ENCODE assay signal across 8 cellular contexts in genomic region chr9:98998441-98999151, GRCh38. TPM values are rescaled to one million over a fixed set of nuclear protein-coding genes. Genes with fewer than 3 reads are reported as not detected.
DNase-seq lines count a peak whose midpoint lies in the region; ATAC-seq and TF ChIP-seq lines count a peak whose summit lies in the region.

No MANE protein-coding gene starts in this region.

- peak; percentile 72 for TF ChIP-seq CTCF in CD4-positive, alpha-beta T cell (IDR thresholded peaks at IDR 0.05)

- H3K27me3 Mint-ChIP-seq in CD4-positive, alpha-beta T cell: no peaks in the 10 kb centered on the region

- no peaks in the 10 kb centered on the region for H3K9me3 ChIP-seq in CD4-positive, alpha-beta T cell (ENCODE audit: control insufficient read depth, low read length)
- no peaks in the 10 kb centered on the region for H3K9me3 ChIP-seq in esophagus (ENCODE audit: control insufficient read depth in 2 of 2, insufficient read depth in 1 of 2, low read depth in 1 of 2, low read length in 1 of 2)

- WGBS in esophagus, 2 donors: 20 to 21% methylated on average over 19 of the region's 19 CpGs

- H3K27me3 ChIP-seq in CD4-positive, alpha-beta T cell (ENCODE audit: control insufficient read depth, insufficient read depth, low read length): no peaks in the 10 kb centered on the region
- H3K27me3 ChIP-seq in esophagus (ENCODE audit: control insufficient read depth in 1 of 2, insufficient read depth in 2 of 2, low read length in 2 of 2): no peaks in the 10 kb centered on the region

- H3K4me1 Mint-ChIP-seq in CD4-positive, alpha-beta T cell (ENCODE audit: low read depth): peaks cover 26% of the 10 kb centered on the region
- peaks cover 31% of the 10 kb centered on the region for H3K4me1 Mint-ChIP-seq in stimulated activated effector memory CD8-positive, alpha-beta T cell treated with anti-CD3 and anti-CD28 coated beads, Interleukin-12 subunit alpha, Interleukin-12 subunit beta, amount 100 ng/mL, for 72 hours

- H3K36me3 ChIP-seq in esophagus (ENCODE audit: control insufficient read depth in 2 of 2, insufficient read depth in 2 of 2, low read length in 1 of 2): no peaks in the 10 kb centered on the region

- H3K27ac Mint-ChIP-seq in CD4-positive, alpha-beta T cell: no peak overlapping the region
- no peak overlapping the region for H3K27ac Mint-ChIP-seq in stimulated activated effector memory CD8-positive, alpha-beta T cell treated with anti-CD3 and anti-CD28 coated beads, Interleukin-12 subunit alpha, Interleukin-12 subunit beta, amount 100 ng/mL, for 72 hours

- no peak overlapping the region for H3K4me3 ChIP-seq in esophagus (ENCODE audit: low read depth in 1 of 2, low read length in 2 of 2)

- H3K4me1 ChIP-seq in esophagus (ENCODE audit: control insufficient read depth in 2 of 2, insufficient read depth in 2 of 2, low read length in 1 of 2): peaks cover 3 to 5% of the 10 kb centered on the region in 2 donors

- no peaks in the 10 kb centered on the region for H3K36me3 Mint-ChIP-seq in CD4-positive, alpha-beta T cell (ENCODE audit: low read depth)
- H3K36me3 Mint-ChIP-seq in stimulated activated effector memory CD8-positive, alpha-beta T cell treated with anti-CD3 and anti-CD28 coated beads, Interleukin-12 subunit alpha, Interleukin-12 subunit beta, amount 100 ng/mL, for 72 hours: no peaks in the 10 kb centered on the region

- peak; percentile 46 for ATAC-seq in CD4-positive, alpha-beta T cell (ENCODE audit: poor library complexity)
- peak; percentile 52 for ATAC-seq in GM21367 (IDR thresholded peaks at IDR 0.05; ENCODE audit: unreplicated experiment)
- peak; percentile 67 for ATAC-seq in stimulated activated effector memory CD8-positive, alpha-beta T cell treated with anti-CD3 and anti-CD28 coated beads, Interleukin-12 subunit alpha, Interleukin-12 subunit beta, amount 100 ng/mL, for 72 hours

- no peaks in the 10 kb centered on the region for H3K9me3 Mint-ChIP-seq in CD4-positive, alpha-beta T cell
- no peaks in the 10 kb centered on the region for H3K9me3 Mint-ChIP-seq in stimulated activated effector memory CD8-positive, alpha-beta T cell treated with anti-CD3 and anti-CD28 coated beads, Interleukin-12 subunit alpha, Interleukin-12 subunit beta, amount 100 ng/mL, for 72 hours

- POLR2A ChIA-PET in CD4-positive, alpha-beta T cell (lab: Charles Lee): interaction anchor here (1.5 kb wide), 1 partner anchor 143 kb away, joined by 5 read pairs; no protein-coding TSS in a partner anchor

- DNase-seq in CD4-positive, alpha-beta T cell: peak; percentile 23 to 65 (median 39)
- DNase-seq in NCI-H446 treated with DMSO at 0.1 percent for 48 hours (lab: John Stamatoyannopoulos, UW) (peak; percentile 37), mucosa of gallbladder (ENCODE audit: low spot score) (peak; percentile 76), NCI-H2107 (lab: John Stamatoyannopoulos, UW) (no peak)
- peak; percentile 56 for DNase-seq in activated CD8-positive, alpha-beta memory T cell treated with anti-CD3 and anti-CD28 coated beads, Interleukin-2, amount 50 U/mL, for 4 hours
- DNase-seq in stimulated activated effector memory CD8-positive, alpha-beta T cell treated with anti-CD3 and anti-CD28 coated beads, Interleukin-12 subunit alpha, Interleukin-12 subunit beta, amount 100 ng/mL, for 72 hours (ENCODE audit: low spot score in 2 of 2): peak; percentile 61 to 86

- H3K4me3 Mint-ChIP-seq in CD4-positive, alpha-beta T cell: no peak overlapping the region
- H3K4me3 Mint-ChIP-seq in stimulated activated effector memory CD8-positive, alpha-beta T cell treated with anti-CD3 and anti-CD28 coated beads, Interleukin-12 subunit alpha, Interleukin-12 subunit beta, amount 100 ng/mL, for 72 hours: no peak overlapping the region

- CTCF ChIA-PET in CD4-positive, alpha-beta T cell (lab: Charles Lee): interaction anchor here (1.8 to 7.7 kb wide), 3 partner anchors 15 to 143 kb away, joined by 6 to 77 read pairs (median 8); no protein-coding TSS in a partner anchor

- intact Hi-C loops in CD4-positive, alpha-beta T cell (cut with DNase I, micrococcal nuclease): no loop called here

- no peak overlapping the region for H3K27ac ChIP-seq in CD4-positive, alpha-beta T cell (ENCODE audit: low read depth, low read length)
- H3K27ac ChIP-seq in esophagus (ENCODE audit: low read depth in 2 of 2, low read length in 1 of 2): peak overlapping the region; percentile 78 to 79

RNA-seq across cellular contexts. Expression of gene COL15A1, which starts 54.9 kb away (rescaled TPM):
- total RNA-seq in CD4-positive, alpha-beta T cell: not detected
- polyA plus RNA-seq in esophagus: 1 to 10 TPM; 5.2 to 7.3 TPM
- total RNA-seq in mucosa of gallbladder: 46.2 TPM

Comparison
In these comparisons a context has a peak if more than half of its experiments do, and no peak if none do; other contexts are left out.
1. RNA of gene COL15A1, which starts 54.9 kb away (total RNA-seq): 46.2 TPM in mucosa of gallbladder (single experiment); not detected in CD4-positive, alpha-beta T cell; every median in the first group is over 10 times any median in the second.
2. Peak in every context shown above with its lines, with median percentiles within 50 percentile points of each other: ATAC-seq.